Comparison of ENCODE assay signal across 24 cellular contexts in genomic region chr9:109085510-109085909, GRCh38. TPM values are rescaled to one million over a fixed set of nuclear protein-coding genes. Genes with fewer than 3 reads are reported as not detected.
A peak's percentile ranks its signal among the peaks of the same experiment; 100 is the strongest.
DNase-seq lines count a peak whose midpoint lies in the region; ATAC-seq, FAIRE-seq and TF ChIP-seq lines count a peak whose summit lies in the region.
"Had no signal": no experiment of that assay in that cellular context is flagged by ENCODE, and none has a peak within 500 bp of the region (broad histone marks: within the 10 kb centered on the region; RNA-seq: fewer than 3 reads in every experiment).

No MANE protein-coding gene starts in this region.

- peak; percentile 44 for FAIRE-seq in GM19239 (lab: Jason Lieb, UNC)
- FAIRE-seq: A204.1, HTR-8/SVneo had no signal

- TF ChIP-seq CTCF in epithelial cell of esophagus (IDR thresholded peaks at IDR 0.05; ENCODE audit: insufficient read depth, low read depth, low read length, missing control alignments), result no peak
- TF ChIP-seq CTCF in mesothelial cell of epicardium (IDR thresholded peaks at IDR 0.05; ENCODE audit: unreplicated experiment), result no peak
- no peak for TF ChIP-seq CTCF in type B pancreatic cell (conservative IDR thresholded peaks at IDR 0.05)

- H3K27me3 Mint-ChIP-seq in mesothelial cell of epicardium (ENCODE audit: low read depth), result no peaks in the 10 kb centered on the region
- no peaks in the 10 kb centered on the region for H3K27me3 Mint-ChIP-seq in type B pancreatic cell

- H3K4me3 Mint-ChIP-seq in mesothelial cell of epicardium (no peak overlapping the region), type B pancreatic cell (peak overlapping the region; percentile 30)
- H3K4me3 Mint-ChIP-seq: CD8-positive, alpha-beta T cell had no signal

- peak overlapping the region; percentile 55 for H3K27ac Mint-ChIP-seq in mesothelial cell of epicardium
- peak overlapping the region; percentile 80 for H3K27ac Mint-ChIP-seq in type B pancreatic cell
- H3K27ac Mint-ChIP-seq: CD8-positive, alpha-beta T cell had no signal

- H3K36me3 Mint-ChIP-seq in mesothelial cell of epicardium, result peaks cover 27% of the 10 kb centered on the region
- peaks cover 27% of the 10 kb centered on the region for H3K36me3 Mint-ChIP-seq in type B pancreatic cell

- H3K9me3 Mint-ChIP-seq in mesothelial cell of epicardium (no peaks in the 10 kb centered on the region), type B pancreatic cell (no peaks in the 10 kb centered on the region)
- H3K9me3 Mint-ChIP-seq: CD8-positive, alpha-beta T cell had no signal

- H3K4me1 Mint-ChIP-seq in mesothelial cell of epicardium (peaks cover 40% of the 10 kb centered on the region), type B pancreatic cell (ENCODE audit: unreplicated experiment) (peaks cover 8% of the 10 kb centered on the region)

- DNase-seq in GM19239 (ENCODE audit: insufficient read length, low spot score), result no peak
- DNase-seq in epithelial cell of esophagus (ENCODE audit: low read depth), result peak; percentile 77
- DNase-seq in mesothelial cell of epicardium (ENCODE audit: low spot score in 2 of 2, unreplicated experiment in 2 of 2), result no peak
- no peak for DNase-seq in type B pancreatic cell (ENCODE audit: extremely low spot score, unreplicated experiment)
- DNase-seq: CD8-positive, alpha-beta T cell; DMS 273 treated with DMSO at 0.1 percent for 48 hours; DMS79 treated with DMSO at 0.1 percent for 48 hours; H7; KBM-7; NCI-H1105; NCI-H1436 treated with DMSO at 0.1 percent for 48 hours; NCI-H1930; NCI-H2107; NCI-H524; NCI-H748 treated with DMSO at 0.1 percent for 48 hours; SJCRH30 had no signal

- ATAC-seq in HG02798 (IDR thresholded peaks at IDR 0.05; ENCODE audit: poor library complexity, unreplicated experiment) (no peak), HG02870 (IDR thresholded peaks at IDR 0.05; ENCODE audit: unreplicated experiment) (no peak), HG03045 (IDR thresholded peaks at IDR 0.05; ENCODE audit: unreplicated experiment) (no peak)
- ATAC-seq: CD8-positive, alpha-beta T cell; Right ventricle myocardium inferior had no signal

- H3K4me3 ChIP-seq in epithelial cell of esophagus (ENCODE audit: low read length), result no peak overlapping the region
- H3K4me3 ChIP-seq: BLaER1 treated with 17β-estradiol and CSF1 and Interleukin-3, amounts not matched to agents 10 nM and 100 nM; GM23248; SJCRH30 had no signal

RNA-seq across cellular contexts. Expression of gene TMEM245, which starts 34.2 kb away (rescaled TPM):
- 73.0 to 77.9 TPM (median 74.6 TPM) in 3 replicates for total RNA-seq in mesothelial cell of epicardium
- total RNA-seq in type B pancreatic cell (ENCODE audit: low replicate concordance), result 44.4 and 49.2 TPM in 2 replicates
